11 cellular contexts compared by ENCODE assay signal in genomic region chr14:103723176-103724081, GRCh38. TPM values are rescaled to one million over a fixed set of nuclear protein-coding genes. Genes with fewer than 3 reads are reported as not detected.
DNase-seq lines count a peak whose midpoint lies in the region; ATAC-seq and TF ChIP-seq lines count a peak whose summit lies in the region.
"Had no signal": no experiment of that assay in that cellular context is flagged by ENCODE, and none has a peak within 500 bp of the region (broad histone marks: within the 10 kb centered on the region; RNA-seq: fewer than 3 reads in every experiment).

No MANE protein-coding gene starts in this region.

- H3K9me3 Mint-ChIP-seq in endodermal cell, result peaks cover 1% of the 10 kb centered on the region
- H3K9me3 Mint-ChIP-seq in activated CD4-positive, alpha-beta T cell treated with anti-CD3 and anti-CD28 coated beads for 36 hours (ENCODE audit: low read depth), result no peaks in the 10 kb centered on the region

- CTCF ChIA-PET in HCT116 (lab: Charles Lee), result no interaction called here
- CTCF ChIA-PET in activated CD4-positive, alpha-beta T cell treated with anti-CD3 and anti-CD28 coated beads for 36 hours (lab: Charles Lee), result no interaction called here

- H3K27ac ChIP-seq in HCT116 (ENCODE audit: low read depth, low read length) (no peak overlapping the region), endodermal cell (ENCODE audit: low read depth, low read length) (no peak overlapping the region), spleen (peak overlapping the region; percentile 6 to 70 (median 62))

- H3K27me3 ChIP-seq in HCT116 (ENCODE audit: insufficient read depth, low read length) (no peaks in the 10 kb centered on the region), endodermal cell (ENCODE audit: control insufficient read depth, insufficient read depth, low read length, poor library complexity, severe bottlenecking) (no peaks in the 10 kb centered on the region), spleen (replicated peaks in 1 of 7) (no peaks in the 10 kb centered on the region)

- peaks cover 6% of the 10 kb centered on the region for H3K4me1 Mint-ChIP-seq in endodermal cell
- peaks cover 28% of the 10 kb centered on the region for H3K4me1 Mint-ChIP-seq in activated CD4-positive, alpha-beta T cell treated with anti-CD3 and anti-CD28 coated beads for 36 hours

- H2AFZ ChIP-seq in HCT116 (ENCODE audit: low read depth, low read length, poor library complexity, severe bottlenecking), result no peak overlapping the region

- H3K9me3 ChIP-seq in HCT116 (ENCODE audit: control insufficient read depth in 1 of 2, insufficient read depth in 1 of 2, low read depth in 1 of 2, low read length in 2 of 2) (no peaks in the 10 kb centered on the region), endodermal cell (ENCODE audit: control insufficient read depth, low read length) (no peaks in the 10 kb centered on the region), mucosa of descending colon (no peaks in the 10 kb centered on the region), spleen (no peaks in the 10 kb centered on the region)
- H3K9me3 ChIP-seq: SK-N-SH had no signal

- BruUV-seq in HCT116 (replicated peaks; lab: Mats Ljungman, UMichigan), result no TSS peak

- H3K4me2 ChIP-seq in HCT116 (ENCODE audit: low read length), result 0 out of 2 replicates have a peak overlapping the region, but pooled peaks have one; percentile 13
- H3K4me2 ChIP-seq: SK-N-SH had no signal

- peak overlapping the region; percentile 82 for H3K27ac Mint-ChIP-seq in endodermal cell
- H3K27ac Mint-ChIP-seq in activated CD4-positive, alpha-beta T cell treated with anti-CD3 and anti-CD28 coated beads for 36 hours, result no peak overlapping the region

- 92 to 93% methylated on average over 19 to 24 of the region's 24 CpGs for WGBS in endodermal cell (ENCODE audit: insufficient coverage in 1 of 2, insufficient read length in 1 of 2), 2 experiments
- 72 to 81% (median 77%) methylated on average over 19 to 24 of the region's 24 CpGs for WGBS in spleen, 5 donors

- TF ChIP-seq RAD21 in HCT116 (IDR thresholded peaks at IDR 0.05; ENCODE audit: low read depth), result no peak

- POLR2A ChIA-PET in HCT116 (lab: Charles Lee), result no interaction called here
- POLR2A ChIA-PET in activated CD4-positive, alpha-beta T cell treated with anti-CD3 and anti-CD28 coated beads for 36 hours (lab: Charles Lee), result no interaction called here

- TF ChIP-seq POLR2A in HCT116 (IDR thresholded peaks at IDR 0.05; ENCODE audit: borderline replicate concordance, extremely low read depth, insufficient read depth, insufficient read length) (no peak), spleen (IDR thresholded peaks at IDR 0.05) (no peak)

- no peaks in the 10 kb centered on the region for H3K9me2 ChIP-seq in HCT116 (ENCODE audit: insufficient read depth)
- H3K9me2 ChIP-seq: SK-N-SH had no signal

- H3K27me3 Mint-ChIP-seq in endodermal cell (ENCODE audit: insufficient read depth), result no peaks in the 10 kb centered on the region
- no peaks in the 10 kb centered on the region for H3K27me3 Mint-ChIP-seq in activated CD4-positive, alpha-beta T cell treated with anti-CD3 and anti-CD28 coated beads for 36 hours

- no peaks in the 10 kb centered on the region for H4K20me1 ChIP-seq in HCT116 (ENCODE audit: insufficient read depth)

- no peak overlapping the region for H3K4me3 Mint-ChIP-seq in endodermal cell
- no peak overlapping the region for H3K4me3 Mint-ChIP-seq in activated CD4-positive, alpha-beta T cell treated with anti-CD3 and anti-CD28 coated beads for 36 hours

- TF ChIP-seq CTCF in HCT116 (IDR thresholded peaks at IDR 0.05 in 2 of 3, conservative IDR thresholded peaks at IDR 0.05 in 1 of 3; ENCODE audit: borderline replicate concordance in 1 of 3, insufficient read depth in 1 of 3, low read depth in 2 of 3, low read length in 2 of 3) (no peak), endodermal cell (conservative IDR thresholded peaks at IDR 0.05) (no peak), mucosa of descending colon (IDR thresholded peaks at IDR 0.05) (no peak), spleen (IDR thresholded peaks at IDR 0.05 in 8 of 11, conservative IDR thresholded peaks at IDR 0.05 in 3 of 11) (no peak)

- H3K36me3 ChIP-seq in HCT116 (ENCODE audit: control insufficient read depth in 1 of 2, insufficient read depth in 2 of 2, low read length in 2 of 2) (peaks cover 0 to 2% of the 10 kb centered on the region in 2 experiments; a peak in 1 of 4 replicates), endodermal cell (ENCODE audit: control insufficient read depth, insufficient read depth, low read length) (peaks cover 8% of the 10 kb centered on the region), mucosa of descending colon (ENCODE audit: low read depth) (peaks cover 1% of the 10 kb centered on the region), spleen (peaks cover 0 to 49% (median 7%) of the 10 kb centered on the region in 6 donors)

- H3K79me2 ChIP-seq in HCT116 (ENCODE audit: insufficient read depth, low read length), result peaks cover 49% of the 10 kb centered on the region

- H3K4me3 ChIP-seq in HCT116 (replicated peaks in 1 of 2; ENCODE audit: low read depth in 1 of 2, low read length in 2 of 2), result no peak overlapping the region
- H3K4me3 ChIP-seq in endodermal cell (ENCODE audit: low read length), result no peak overlapping the region
- H3K4me3 ChIP-seq in mucosa of descending colon, result no peak overlapping the region
- no peak overlapping the region for H3K4me3 ChIP-seq in spleen

- intact Hi-C loops in HCT116 (cut with micrococcal nuclease) (no loop called here), mucosa of descending colon (cut with DNase I, micrococcal nuclease) (no loop called here), spleen (cut with DNase I; ENCODE audit: low total_unique reads) (no loop called here)
- intact Hi-C loops in activated CD4-positive, alpha-beta T cell treated with anti-CD3 and anti-CD28 coated beads for 36 hours (cut with DNase I, micrococcal nuclease), result no loop called here

- ATAC-seq in HCT116 (no peak), mucosa of descending colon (peak; percentile 8), HG02588 (IDR thresholded peaks at IDR 0.05; ENCODE audit: unreplicated experiment) (no peak)
- no peak for ATAC-seq in activated CD4-positive, alpha-beta T cell treated with anti-CD3 and anti-CD28 coated beads for 36 hours

- RAD21 ChIA-PET in HCT116 (lab: Charles Lee; ENCODE audit: low non-redundant PET in 1 of 2, low total read pairs in 2 of 2, uncharacterized antibody in 2 of 2, unreplicated experiment in 2 of 2), result no interaction called here

- H3K9ac ChIP-seq in HCT116 (ENCODE audit: low read length) (no peak overlapping the region), endodermal cell (ENCODE audit: extremely low read depth, low read length, poor library complexity, severe bottlenecking) (no peak overlapping the region)
- H3K9ac ChIP-seq: SK-N-SH had no signal

- DNase-seq in HCT116 (ENCODE audit: low read depth, low spot score) (no peak), endodermal cell (no peak), mucosa of descending colon (peak in 1 of 3 donors; percentile 43), spleen (no peak), mucosa of gallbladder (ENCODE audit: low spot score) (no peak), MV-4-11 (lab: John Stamatoyannopoulos, UW) (no peak)
- DNase-seq in activated CD4-positive, alpha-beta T cell treated with anti-CD3 and anti-CD28 coated beads for 36 hours, result no peak
- DNase-seq: activated effector memory CD4-positive, alpha-beta T cell treated with anti-CD3 and anti-CD28 coated beads, Interleukin-2, amount 50 U/mL, for 16 hours; effector memory CD4-positive, alpha-beta T cell had no signal

- H3K4me1 ChIP-seq in HCT116 (ENCODE audit: control insufficient read depth in 1 of 2, insufficient read depth in 2 of 2, low read length in 2 of 2) (peaks cover 15 to 30% of the 10 kb centered on the region in 2 experiments), endodermal cell (ENCODE audit: control insufficient read depth, insufficient read depth, low read length) (no peaks in the 10 kb centered on the region), mucosa of descending colon (ENCODE audit: low read depth) (peaks cover 15% of the 10 kb centered on the region), spleen (peaks cover 4 to 55% (median 34%) of the 10 kb centered on the region in 6 donors)

- peaks cover 6% of the 10 kb centered on the region for H3K36me3 Mint-ChIP-seq in endodermal cell (ENCODE audit: low read depth)
- no peaks in the 10 kb centered on the region for H3K36me3 Mint-ChIP-seq in activated CD4-positive, alpha-beta T cell treated with anti-CD3 and anti-CD28 coated beads for 36 hours (ENCODE audit: low read depth)

TF ChIP-seq in HCT116, 20 proteins besides CTCF, POLR2A, EP300 and RAD21:
- TF ChIP-seq SRF (IDR thresholded peaks at IDR 0.05; ENCODE audit: low read depth) (no peak), YY1 (IDR thresholded peaks at IDR 0.05; ENCODE audit: extremely low read depth, insufficient replicate concordance, low read depth, low read length) (no peak), ZFX (IDR thresholded peaks at IDR 0.05) (no peak), POLR2AphosphoS5 (IDR thresholded peaks at IDR 0.05; ENCODE audit: low read depth, low read length) (no peak), CBX3 (IDR thresholded peaks at IDR 0.05; ENCODE audit: low read depth) (no peak), CEBPB (IDR thresholded peaks at IDR 0.05; ENCODE audit: low read depth) (no peak)

RNA-seq across cellular contexts. Expression of gene ZFYVE21, which starts 7.8 kb away (rescaled TPM):
- total RNA-seq in HCT116 (2021; ENCODE audit: unreplicated experiment), result 31.3 TPM
- 37.3 and 38.3 TPM in 2 replicates for polyA plus RNA-seq in HCT116 (2012)
- total RNA-seq in endodermal cell, result 10 to 100 TPM; 42.5 to 55.6 TPM
- 42.1 TPM for polyA plus RNA-seq in endodermal cell (2013, experiment 1 of 2)
- polyA plus RNA-seq in endodermal cell (2013, experiment 2 of 2), result 40.3 TPM
- total RNA-seq in mucosa of descending colon, result 10 to 100 TPM; 49.9 to 67.1 (median 60.9) TPM
- total RNA-seq in spleen, result 10 to 100 TPM; 31.8 to 71.1 (median 47.8) TPM
- polyA plus RNA-seq in spleen, result 10 to 100 TPM; 21.8 to 51.8 (median 24.2) TPM
- total RNA-seq in mucosa of gallbladder, result 94.0 TPM
- 10 to 100 TPM; 10.1 to 12.7 TPM for total RNA-seq in activated CD4-positive, alpha-beta T cell treated with anti-CD3 and anti-CD28 coated beads for 36 hours

RNA-seq across cellular contexts. Expression of gene XRCC3, which starts 8.2 kb away (rescaled TPM):
- 48.7 TPM for total RNA-seq in HCT116 (2021; ENCODE audit: unreplicated experiment)
- polyA plus RNA-seq in HCT116 (2012), result 17.6 and 20.7 TPM in 2 replicates
- total RNA-seq in endodermal cell, result 10 to 100 TPM; 39.2 to 42.6 TPM
- polyA plus RNA-seq in endodermal cell (2013, experiment 1 of 2), result 22.5 TPM
- 24.3 TPM for polyA plus RNA-seq in endodermal cell (2013, experiment 2 of 2)
- total RNA-seq in mucosa of descending colon, result 10 to 100 TPM in 2 of 3 donors, 1 to 10 TPM in 1; 7.7 to 17.8 (median 11.0) TPM
- total RNA-seq in spleen, result 10 to 100 TPM in 6 of 7 donors, 1 to 10 TPM in 1; 9.5 to 20.4 (median 16.7) TPM
- 10 to 100 TPM in 2 of 3 donors, 1 to 10 TPM in 1; 5.9 to 17.6 (median 11.8) TPM for polyA plus RNA-seq in spleen
- 8.5 TPM for total RNA-seq in mucosa of gallbladder
- total RNA-seq in activated CD4-positive, alpha-beta T cell treated with anti-CD3 and anti-CD28 coated beads for 36 hours, result 10 to 100 TPM; 43.7 to 46.9 TPM

Comparison
In these comparisons a context has a peak if more than half of its experiments do, and no peak if none do; other contexts are left out.
1. H3K27ac ChIP-seq: peak in spleen (8 of 8); none in HCT116 (single experiment) and endodermal cell (single experiment).